In the genomic region with DNA sequence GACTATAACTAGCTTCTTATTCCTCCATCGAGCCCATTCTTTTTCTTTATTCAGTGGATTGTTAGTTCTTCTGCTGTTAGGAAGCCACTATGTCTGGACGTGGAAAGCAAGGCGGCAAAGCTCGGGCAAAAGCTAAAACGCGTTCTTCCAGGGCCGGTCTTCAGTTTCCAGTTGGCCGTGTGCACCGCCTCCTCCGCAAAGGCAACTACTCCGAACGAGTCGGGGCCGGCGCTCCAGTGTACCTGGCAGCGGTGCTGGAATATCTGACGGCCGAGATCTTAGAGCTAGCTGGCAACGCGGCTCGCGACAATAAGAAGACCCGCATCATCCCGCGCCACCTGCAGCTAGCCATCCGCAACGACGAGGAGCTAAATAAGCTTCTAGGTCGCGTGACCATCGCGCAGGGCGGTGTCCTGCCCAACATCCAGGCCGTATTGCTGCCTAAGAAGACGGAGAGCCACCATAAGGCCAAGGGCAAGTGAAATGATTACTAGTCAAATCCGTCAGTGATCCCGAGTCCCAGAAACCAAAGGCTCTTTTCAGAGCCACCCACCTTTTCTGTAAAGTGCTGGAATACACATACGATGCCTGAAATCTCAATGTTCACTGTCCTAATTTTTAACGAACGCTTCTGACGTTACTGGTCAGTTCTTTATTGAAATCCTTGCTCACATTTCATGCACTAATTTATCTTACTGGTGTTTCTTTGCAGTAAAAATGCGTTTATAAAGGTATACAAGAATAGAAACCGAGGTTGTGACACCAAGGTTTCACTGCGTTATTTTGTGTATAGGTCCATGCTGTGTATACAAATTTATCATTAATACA, we compare ENCODE assay signal across 8 cellular contexts.
DNase-seq lines count a peak whose midpoint lies in the region; ATAC-seq and TF ChIP-seq lines count a peak whose summit lies in the region.

No MANE protein-coding gene starts in this region.

- WGBS in prostate gland, result 1% methylated on average over 44 of the region's 44 CpGs

- DNase-seq in RWPE1 (ENCODE audit: low spot score), result no peak
- peak; percentile 90 for DNase-seq in activated naive CD4-positive, alpha-beta T cell treated with anti-CD3 and anti-CD28 coated beads, Interleukin-2, amount 10 ng/mL, durations not matched to agents 7 days and 5 days
- peak; percentile 88 to 93 for DNase-seq in cardiac muscle cell (ENCODE audit: low read depth in 1 of 2, low spot score in 1 of 2)
- DNase-seq in prostate gland (ENCODE audit: low spot score), result peak; percentile 82
- DNase-seq in superior temporal gyrus (ENCODE audit: extremely low spot score), result no peak

- peak; percentile 65 for TF ChIP-seq CTCF in 22Rv1 (IDR thresholded peaks at IDR 0.05)
- TF ChIP-seq CTCF in RWPE1 (conservative IDR thresholded peaks at IDR 0.05; ENCODE audit: low read depth), result peak; percentile 37
- peak; percentile 43 for TF ChIP-seq CTCF in cardiac muscle cell (IDR thresholded peaks at IDR 0.05; ENCODE audit: low read depth, low read length)
- TF ChIP-seq CTCF in prostate gland (IDR thresholded peaks at IDR 0.05), result peak in 3 of 4 experiments; percentile 23 to 61 (median 43)

- H3K9me3 ChIP-seq in cardiac muscle cell (ENCODE audit: low read depth) (no peaks in the 10 kb centered on the region), prostate gland (no peaks in the 10 kb centered on the region)

- H3K27me3 ChIP-seq in cardiac muscle cell (no peaks in the 10 kb centered on the region), prostate gland (replicated peaks; ENCODE audit: insufficient read depth) (no peaks in the 10 kb centered on the region)

- H3K36me3 Mint-ChIP-seq in activated naive CD4-positive, alpha-beta T cell treated with anti-CD3 and anti-CD28 coated beads, Interleukin-2, amount 10 ng/mL, durations not matched to agents 7 days and 5 days, result no peaks in the 10 kb centered on the region

- POLR2A ChIA-PET in RWPE1 (lab: Yijun Ruan, JAX; ENCODE audit: low non-redundant PET), result interaction anchor here (0.6 to 3.8 kb wide), 14 partner anchors 10 to 1606 kb away, joined by 3 to 39 read pairs (median 6); a partner anchor contains a TSS

- no peak overlapping the region for H3K27ac Mint-ChIP-seq in activated naive CD4-positive, alpha-beta T cell treated with anti-CD3 and anti-CD28 coated beads, Interleukin-2, amount 10 ng/mL, durations not matched to agents 7 days and 5 days

- intact Hi-C loops in prostate gland (cut with DNase I), result loop anchor here (2.0 to 5.0 kb wide), 2 partner anchors 68 to 115 kb away; a partner anchor contains a TSS

- H3K36me3 ChIP-seq in cardiac muscle cell (no peaks in the 10 kb centered on the region), prostate gland (no peaks in the 10 kb centered on the region)

- H3K4me3 ChIP-seq in cardiac muscle cell (peak overlapping the region; percentile 69), prostate gland (peak overlapping the region; percentile 45 to 51)

- peak; percentile 75 for TF ChIP-seq POLR2A in prostate gland (IDR thresholded peaks at IDR 0.05)

- no peaks in the 10 kb centered on the region for H3K9me3 Mint-ChIP-seq in activated naive CD4-positive, alpha-beta T cell treated with anti-CD3 and anti-CD28 coated beads, Interleukin-2, amount 10 ng/mL, durations not matched to agents 7 days and 5 days

- peaks cover 50% of the 10 kb centered on the region for H3K4me1 Mint-ChIP-seq in activated naive CD4-positive, alpha-beta T cell treated with anti-CD3 and anti-CD28 coated beads, Interleukin-2, amount 10 ng/mL, durations not matched to agents 7 days and 5 days

- CTCF ChIA-PET in RWPE1 (lab: Yijun Ruan, JAX), result interaction anchor here (0.7 kb wide), 2 partner anchors 26 to 379 kb away, joined by 3 read pairs; no protein-coding TSS in a partner anchor
- CTCF ChIA-PET in activated naive CD4-positive, alpha-beta T cell treated with anti-CD3 and anti-CD28 coated beads, Interleukin-2, amount 10 ng/mL, durations not matched to agents 7 days and 5 days (lab: Charles Lee), result interaction anchor here (0.9 to 1.7 kb wide), 6 partner anchors 18 to 154 kb away, joined by 3 to 8 read pairs (median 5); a partner anchor contains a TSS

- peaks cover 6% of the 10 kb centered on the region for H3K4me1 ChIP-seq in cardiac muscle cell (ENCODE audit: low read depth)
- peaks cover 3% of the 10 kb centered on the region for H3K4me1 ChIP-seq in prostate gland (replicated peaks)

- H3K27me3 Mint-ChIP-seq in activated naive CD4-positive, alpha-beta T cell treated with anti-CD3 and anti-CD28 coated beads, Interleukin-2, amount 10 ng/mL, durations not matched to agents 7 days and 5 days, result no peaks in the 10 kb centered on the region

- peak; percentile 18 for ATAC-seq in GM18520 (IDR thresholded peaks at IDR 0.05; ENCODE audit: unreplicated experiment)
- peak; percentile 42 for ATAC-seq in HG03460 (IDR thresholded peaks at IDR 0.05; ENCODE audit: unreplicated experiment)

- H3K27ac ChIP-seq in 22Rv1 (peak overlapping the region; percentile 99), RWPE1 (peak overlapping the region; percentile 97), cardiac muscle cell (peak overlapping the region; percentile 97), prostate gland (peak overlapping the region; percentile 92)

- H3K4me3 Mint-ChIP-seq in activated naive CD4-positive, alpha-beta T cell treated with anti-CD3 and anti-CD28 coated beads, Interleukin-2, amount 10 ng/mL, durations not matched to agents 7 days and 5 days, result no peak overlapping the region

Comparison
In these comparisons a context has a peak if more than half of its experiments do, and no peak if none do; other contexts are left out.
1. DNase-seq: peak in activated naive CD4-positive, alpha-beta T cell treated with anti-CD3 and anti-CD28 coated beads, Interleukin-2, amount 10 ng/mL, durations not matched to agents 7 days and 5 days (single experiment), cardiac muscle cell (2 of 2) and prostate gland (single experiment); none in RWPE1 (single experiment) and superior temporal gyrus (single experiment).
2. Peak in every context shown above with its lines, with median percentiles within 50 percentile points of each other: H3K27ac ChIP-seq and CTCF ChIP-seq.